Comparison of ENCODE assay signal across 1 cellular context in genomic region chr16:27403601-27403992, GRCh38.
TF ChIP-seq lines count a peak whose summit lies in the region.

No MANE protein-coding gene starts in this region.

TF ChIP-seq in H1, 55 proteins besides CTCF, POLR2A, EP300 and RAD21:
- TF ChIP-seq SIN3A (conservative IDR thresholded peaks at IDR 0.05 in 1 of 2, IDR thresholded peaks at IDR 0.05 in 1 of 2; ENCODE audit: low read depth in 1 of 2, low read length in 2 of 2) (no peak), EZH2 (IDR thresholded peaks at IDR 0.05; ENCODE audit: low read depth, low read length, severe bottlenecking) (no peak), KDM1A (IDR thresholded peaks at IDR 0.05; ENCODE audit: borderline replicate concordance, low read length) (0 out of 2 replicates have a peak, but pooled peaks have one; percentile 26)
